1 cellular context compared by ENCODE assay signal in genomic region chr15:81001180-81002003, GRCh38.
TF ChIP-seq lines count a peak whose summit lies in the region.

No MANE protein-coding gene starts in this region.

TF ChIP-seq in K562, 482 proteins besides CTCF, POLR2A, EP300 and RAD21 (continued from another document and continues in another):
- TF ChIP-seq ARID3A (IDR thresholded peaks at IDR 0.05; ENCODE audit: borderline replicate concordance, low read depth, low read length): no peak
- 0 out of 4 replicates have a peak, but pooled peaks of 1 of the 2 experiments have one; percentile 20 for TF ChIP-seq SIN3A (IDR thresholded peaks at IDR 0.05; ENCODE audit: borderline replicate concordance in 2 of 2, control insufficient read depth in 1 of 2, low read depth in 2 of 2, low read length in 2 of 2)
- TF ChIP-seq ARHGAP35 (IDR thresholded peaks at IDR 0.05; ENCODE audit: partially characterized antibody): no peak
- no peak for TF ChIP-seq PATZ1 (CRISPR knock-in tag; IDR thresholded peaks at IDR 0.05; ENCODE audit: borderline replicate concordance)
- no peak for TF ChIP-seq ZKSCAN3 (CRISPR knock-in tag; IDR thresholded peaks at IDR 0.05)
- no peak for TF ChIP-seq RBM15 (IDR thresholded peaks at IDR 0.05; ENCODE audit: insufficient read depth, low read length)
- TF ChIP-seq NCOA2 (IDR thresholded peaks at IDR 0.05; ENCODE audit: partially characterized antibody in 2 of 2): no peak
- TF ChIP-seq SP1 (CRISPR knock-in tag; IDR thresholded peaks at IDR 0.05): no peak
- TF ChIP-seq SNIP1 (IDR thresholded peaks at IDR 0.05; ENCODE audit: low read depth): no peak
- TF ChIP-seq ZNF124 (CRISPR knock-in tag; IDR thresholded peaks at IDR 0.05): no peak
- no peak for TF ChIP-seq MXI1 (IDR thresholded peaks at IDR 0.05; ENCODE audit: low read depth, low read length)
- TF ChIP-seq ZNF695 (CRISPR knock-in tag; IDR thresholded peaks at IDR 0.05): no peak
- no peak for TF ChIP-seq SAFB2 (IDR thresholded peaks at IDR 0.05; ENCODE audit: borderline replicate concordance, low read depth, low read length, severe bottlenecking)
- no peak for TF ChIP-seq NBN (IDR thresholded peaks at IDR 0.05; ENCODE audit: low read depth)
- TF ChIP-seq CTCFL (IDR thresholded peaks at IDR 0.05; ENCODE audit: borderline replicate concordance, insufficient read depth, low read depth, low read length, poor library complexity, severe bottlenecking): no peak
- no peak for TF ChIP-seq HDAC6 (IDR thresholded peaks at IDR 0.05; ENCODE audit: low read depth, low read length)
- 0 out of 2 replicates have a peak, but pooled peaks have one; percentile 33 for TF ChIP-seq KLF13 (tag; IDR thresholded peaks at IDR 0.05; ENCODE audit: borderline replicate concordance, low read depth)
- no peak for TF ChIP-seq IRF2 (CRISPR knock-in tag; IDR thresholded peaks at IDR 0.05)
- TF ChIP-seq SOX6 (IDR thresholded peaks at IDR 0.05): no peak
- TF ChIP-seq KLF1 (tag; IDR thresholded peaks at IDR 0.05): peak; percentile 79
- TF ChIP-seq ZFX (CRISPR knock-in tag; IDR thresholded peaks at IDR 0.05): peak; percentile 13
- no peak for TF ChIP-seq ZNF436 (CRISPR knock-in tag; IDR thresholded peaks at IDR 0.05)
- TF ChIP-seq DIDO1 (tag; IDR thresholded peaks at IDR 0.05; ENCODE audit: low read depth): no peak
- TF ChIP-seq DMBX1 (CRISPR knock-in tag; IDR thresholded peaks at IDR 0.05; ENCODE audit: borderline replicate concordance): no peak
- TF ChIP-seq PRMT5 (CRISPR knock-in tag; IDR thresholded peaks at IDR 0.05): no peak
- no peak for TF ChIP-seq ZBTB26 (CRISPR knock-in tag; IDR thresholded peaks at IDR 0.05)
- no peak for TF ChIP-seq BRCA1 (IDR thresholded peaks at IDR 0.05)
- TF ChIP-seq BRCA1 (CRISPR knock-in tag; IDR thresholded peaks at IDR 0.05): 0 out of 2 replicates have a peak, but pooled peaks have one; percentile 88
- peak; percentile 73 for TF ChIP-seq POLR2G (IDR thresholded peaks at IDR 0.05; ENCODE audit: low read depth, low read length)
- TF ChIP-seq BCLAF1 (IDR thresholded peaks at IDR 0.05; ENCODE audit: borderline replicate concordance in 1 of 2, control insufficient read depth in 1 of 2, low read depth in 2 of 2, low read length in 1 of 2): no peak
- no peak for TF ChIP-seq TCFL5 (CRISPR knock-in tag; conservative IDR thresholded peaks at IDR 0.05)
- TF ChIP-seq CCAR2 (IDR thresholded peaks at IDR 0.05; ENCODE audit: low read depth, low read length): no peak
- TF ChIP-seq CXXC5 (CRISPR knock-in tag; IDR thresholded peaks at IDR 0.05): peak; percentile 75
- TF ChIP-seq FUS (optimal IDR thresholded peaks at IDR 0.05; ENCODE audit: low read depth, low read length): no peak
- TF ChIP-seq TOE1 (IDR thresholded peaks at IDR 0.05; ENCODE audit: borderline replicate concordance): no peak
- TF ChIP-seq TOE1 (CRISPR knock-in tag; IDR thresholded peaks at IDR 0.05; ENCODE audit: borderline replicate concordance, low read depth): no peak
- no peak for TF ChIP-seq ZNF717 (CRISPR knock-in tag; IDR thresholded peaks at IDR 0.05)
- peak; percentile 96 for TF ChIP-seq L3MBTL2 (IDR thresholded peaks at IDR 0.05)
- no peak for TF ChIP-seq KLF6 (CRISPR knock-in tag; IDR thresholded peaks at IDR 0.05; ENCODE audit: borderline replicate concordance)
- TF ChIP-seq PKNOX1 (IDR thresholded peaks at IDR 0.05): no peak
- no peak for TF ChIP-seq CLOCK (CRISPR knock-in tag; IDR thresholded peaks at IDR 0.05; ENCODE audit: borderline replicate concordance)
- TF ChIP-seq ZHX1 (conservative IDR thresholded peaks at IDR 0.05; ENCODE audit: low read length): no peak
- TF ChIP-seq SRSF3 (IDR thresholded peaks at IDR 0.05; ENCODE audit: insufficient read depth, low read length): no peak
- TF ChIP-seq XRCC5 (IDR thresholded peaks at IDR 0.05; ENCODE audit: low read depth, low read length): no peak
- TF ChIP-seq NFATC3 (IDR thresholded peaks at IDR 0.05): no peak
- no peak for TF ChIP-seq ZNF354B (CRISPR knock-in tag; IDR thresholded peaks at IDR 0.05)
- TF ChIP-seq VEZF1 (CRISPR knock-in tag; IDR thresholded peaks at IDR 0.05): no peak
